9 cellular contexts compared by ENCODE assay signal in the genomic region with DNA sequence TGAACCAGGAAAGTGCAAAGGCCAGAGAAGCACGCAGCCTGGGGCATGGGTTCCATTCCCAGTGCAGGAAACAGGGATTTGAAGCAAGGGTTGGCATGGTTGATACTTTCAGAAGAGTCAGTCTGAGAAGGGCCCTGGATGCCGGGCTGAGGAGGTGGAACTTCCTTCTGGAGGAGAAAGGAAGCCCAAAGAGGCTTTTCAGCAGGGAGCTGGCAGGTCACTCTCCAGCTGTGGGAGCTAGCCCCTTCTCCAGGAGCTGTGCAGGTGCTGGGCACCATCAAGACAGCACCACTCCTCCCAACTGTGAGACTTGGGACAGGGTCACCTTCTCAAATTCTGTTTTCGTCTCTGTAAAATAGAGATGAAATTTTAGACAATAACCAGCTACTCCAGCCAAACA.
"Had no signal": no experiment of that assay in that cellular context is flagged by ENCODE, and none has a peak within 500 bp of the region (broad histone marks: within the 10 kb centered on the region; RNA-seq: fewer than 3 reads in every experiment).

No MANE protein-coding gene starts in this region.

- DNase-seq: GM23248, GOT3, H7, HFFc6 had no signal

- H3K4me3 Mint-ChIP-seq: HFFc6, IgD-negative memory B cell had no signal

- H3K27me3 Mint-ChIP-seq: IgD-negative memory B cell had no signal

- H3K27ac ChIP-seq: GM23248, HL-60 had no signal

- H3K4me1 ChIP-seq: HAP-1 had no signal

- H3K9me3 ChIP-seq: HAP-1 had no signal

- H3K4me3 ChIP-seq: GM23248, HAP-1 had no signal

- ATAC-seq: HCT116, HepG2 had no signal

- H3K36me3 ChIP-seq: HAP-1 had no signal

- H3K36me3 Mint-ChIP-seq: IgD-negative memory B cell had no signal

- H3K27ac Mint-ChIP-seq: HFFc6 had no signal
